In genomic region chr15:50390549-50391264, GRCh38 we compare ENCODE assay signal across 9 cellular contexts. TPM values are rescaled to one million over a fixed set of nuclear protein-coding genes. Genes with fewer than 3 reads are reported as not detected.
DNase-seq lines count a peak whose midpoint lies in the region; ATAC-seq and TF ChIP-seq lines count a peak whose summit lies in the region.
"Had no signal": no experiment of that assay in that cellular context is flagged by ENCODE, and none has a peak within 500 bp of the region (broad histone marks: within the 10 kb centered on the region; RNA-seq: fewer than 3 reads in every experiment).

No MANE protein-coding gene starts in this region.

- no peaks in the 10 kb centered on the region for H3K36me3 ChIP-seq in ascending aorta

- H3K27ac ChIP-seq in ascending aorta: no peak overlapping the region
- H3K27ac ChIP-seq: A549 had no signal

- no peaks in the 10 kb centered on the region for H3K9me3 Mint-ChIP-seq in activated CD8-positive, alpha-beta memory T cell treated with anti-CD3 and anti-CD28 coated beads, Interleukin-2, amount 10 ng/mL, durations not matched to agents 7 days and 5 days (ENCODE audit: low read depth)

- no peak overlapping the region for H3K27ac Mint-ChIP-seq in activated CD8-positive, alpha-beta memory T cell treated with anti-CD3 and anti-CD28 coated beads, Interleukin-2, amount 10 ng/mL, durations not matched to agents 7 days and 5 days

- H3K9me3 ChIP-seq in ascending aorta: no peaks in the 10 kb centered on the region
- H3K9me3 ChIP-seq: A549 had no signal

- CTCF ChIA-PET in activated CD8-positive, alpha-beta memory T cell treated with anti-CD3 and anti-CD28 coated beads, Interleukin-2, amount 10 ng/mL, durations not matched to agents 7 days and 5 days (lab: Charles Lee): interaction anchor here (1.8 kb wide), 1 partner anchor 12 kb away, joined by 3 read pairs; no protein-coding TSS in a partner anchor

- ATAC-seq in activated CD8-positive, alpha-beta memory T cell treated with anti-CD3 and anti-CD28 coated beads, Interleukin-2, amount 10 ng/mL, durations not matched to agents 7 days and 5 days: no peak
- ATAC-seq in HG03354 (IDR thresholded peaks at IDR 0.05; ENCODE audit: poor library complexity, severe bottlenecking, unreplicated experiment) (peak; percentile 72), left cardiac atrium (no peak)

- no peak for TF ChIP-seq CTCF in ascending aorta (IDR thresholded peaks at IDR 0.05)

- peak; percentile 5 for DNase-seq in activated CD8-positive, alpha-beta memory T cell treated with anti-CD3 and anti-CD28 coated beads for 24 hours
- no peak for DNase-seq in activated CD8-positive, alpha-beta memory T cell treated with anti-CD3 and anti-CD28 coated beads, Interleukin-2, amount 10 ng/mL, durations not matched to agents 7 days and 5 days
- peak; percentile 10 for DNase-seq in UCSD-AML1 (lab: John Stamatoyannopoulos, UW; ENCODE audit: unreplicated experiment)
- DNase-seq in ascending aorta (ENCODE audit: low spot score in 2 of 2): no peak
- DNase-seq in left cardiac atrium: no peak
- no peak for DNase-seq in SW480 (ENCODE audit: low spot score)
- no peak for DNase-seq in AG08395 (ENCODE audit: low spot score)

- no peak overlapping the region for H3K4me3 Mint-ChIP-seq in activated CD8-positive, alpha-beta memory T cell treated with anti-CD3 and anti-CD28 coated beads, Interleukin-2, amount 10 ng/mL, durations not matched to agents 7 days and 5 days

- no peaks in the 10 kb centered on the region for H3K36me3 Mint-ChIP-seq in activated CD8-positive, alpha-beta memory T cell treated with anti-CD3 and anti-CD28 coated beads, Interleukin-2, amount 10 ng/mL, durations not matched to agents 7 days and 5 days

- no peaks in the 10 kb centered on the region for H3K27me3 Mint-ChIP-seq in activated CD8-positive, alpha-beta memory T cell treated with anti-CD3 and anti-CD28 coated beads, Interleukin-2, amount 10 ng/mL, durations not matched to agents 7 days and 5 days

- no peaks in the 10 kb centered on the region for H3K27me3 ChIP-seq in ascending aorta

- H3K4me1 ChIP-seq in ascending aorta: no peaks in the 10 kb centered on the region
- H3K4me1 ChIP-seq: A549 had no signal

- intact Hi-C loops in ascending aorta (cut with DNase I): no loop called here
- intact Hi-C loops in left cardiac atrium (cut with DNase I): no loop called here

- no peak overlapping the region for H3K4me3 ChIP-seq in ascending aorta
- H3K4me3 ChIP-seq: A549 had no signal

- peaks cover 10% of the 10 kb centered on the region for H3K4me1 Mint-ChIP-seq in activated CD8-positive, alpha-beta memory T cell treated with anti-CD3 and anti-CD28 coated beads, Interleukin-2, amount 10 ng/mL, durations not matched to agents 7 days and 5 days

RNA-seq across cellular contexts. Expression of gene USP8, which starts 33.5 kb away (rescaled TPM):
- total RNA-seq in activated CD8-positive, alpha-beta memory T cell treated with anti-CD3 and anti-CD28 coated beads, Interleukin-2, amount 10 ng/mL, durations not matched to agents 7 days and 5 days: 10 to 100 TPM; 54.1 to 58.2 TPM
- 34.5 TPM for total RNA-seq in ascending aorta
- total RNA-seq in left cardiac atrium: 10 to 100 TPM; 44.9 to 46.7 TPM

RNA-seq across cellular contexts. Expression of gene GABPB1, which starts 35.7 kb away (rescaled TPM):
- total RNA-seq in activated CD8-positive, alpha-beta memory T cell treated with anti-CD3 and anti-CD28 coated beads, Interleukin-2, amount 10 ng/mL, durations not matched to agents 7 days and 5 days: 10 to 100 TPM; 31.1 to 46.8 TPM
- total RNA-seq in ascending aorta (10.9 TPM), left cardiac atrium (10 to 100 TPM in 1 of 2 donors, 1 to 10 TPM in 1; 9.7 to 11.5 TPM)

Comparison
In these comparisons a context has a peak if more than half of its experiments do, and no peak if none do; other contexts are left out.
1. DNase-seq: peak in activated CD8-positive, alpha-beta memory T cell treated with anti-CD3 and anti-CD28 coated beads for 24 hours (single experiment) and UCSD-AML1 (single experiment); none in activated CD8-positive, alpha-beta memory T cell treated with anti-CD3 and anti-CD28 coated beads, Interleukin-2, amount 10 ng/mL, durations not matched to agents 7 days and 5 days (single experiment), ascending aorta (0 of 2), left cardiac atrium (single experiment), SW480 (single experiment) and AG08395 (single experiment).